Comparison of ENCODE assay signal across 8 cellular contexts in the genomic region with DNA sequence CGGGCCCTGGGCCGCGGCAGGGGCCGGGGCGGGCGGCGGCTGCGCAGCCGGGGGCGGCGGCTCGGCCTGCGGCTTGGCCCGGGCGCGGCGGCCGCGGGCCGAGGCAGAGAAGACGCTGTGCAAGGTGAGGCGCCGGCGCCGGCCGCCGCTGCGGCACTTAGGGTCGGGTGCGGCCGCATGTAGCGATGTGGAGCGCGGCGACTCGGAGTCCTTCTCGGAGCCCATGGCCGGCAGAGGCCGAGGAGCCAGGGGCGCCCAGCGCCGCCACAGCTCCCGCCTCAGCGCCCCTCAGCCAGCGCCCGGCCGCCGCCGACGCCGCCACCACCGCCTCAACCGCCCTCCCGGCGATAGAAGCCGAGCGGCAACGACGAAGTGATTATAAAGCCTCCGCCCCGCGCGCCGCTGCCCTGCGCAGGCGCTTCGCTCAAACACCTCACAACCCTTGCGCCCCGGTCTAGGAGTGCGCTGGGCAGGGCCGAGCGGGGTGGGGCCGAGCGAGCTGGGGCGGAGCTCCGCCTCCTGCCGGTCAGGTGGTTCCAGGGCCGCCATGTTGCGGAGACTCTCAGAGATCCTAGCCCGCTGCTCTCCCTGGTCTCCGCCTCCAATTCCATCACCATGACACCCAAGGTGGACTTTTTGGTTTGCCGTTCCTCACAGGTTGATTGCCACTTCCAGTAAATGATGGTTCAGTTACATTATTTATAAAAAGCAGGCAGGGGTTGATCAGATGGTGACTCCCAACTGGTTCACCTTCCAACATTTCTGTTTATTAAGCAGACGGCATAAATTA. TPM values are rescaled to one million over a fixed set of nuclear protein-coding genes. Genes with fewer than 3 reads are reported as not detected.
DNase-seq lines count a peak whose midpoint lies in the region; ATAC-seq and TF ChIP-seq lines count a peak whose summit lies in the region.

Gene RNF19B, minus strand, starts transcription at position 349 of the 790 bp plus-strand sequence. Its CDS starts 124 bp downstream, at position 225.

- WGBS in gastroesophageal sphincter (ENCODE audit: low coverage in 1 of 2), 2 donors = 0 to 3% methylated on average over 4 to 6 of the region's 83 CpGs

- peak; percentile 99 for ATAC-seq in gastroesophageal sphincter

- no peaks in the 10 kb centered on the region for H3K27me3 Mint-ChIP-seq in activated naive CD4-positive, alpha-beta T cell treated with anti-CD3 and anti-CD28 coated beads for 36 hours (ENCODE audit: low read depth)

- POLR2A ChIA-PET in HEK293T (lab: Yijun Ruan, JAX) = interaction anchor here (0.9 to 2.7 kb wide), 18 partner anchors 8 to 117 kb away, joined by 3 to 17 read pairs (median 4); partner anchors contain the start of gene AZIN2

- no peaks in the 10 kb centered on the region for H3K36me3 ChIP-seq in gastroesophageal sphincter

- peak within 1 kb of the TSS; percentile 93 to 98 (median 96) for H3K27ac ChIP-seq in gastroesophageal sphincter

- no peaks in the 10 kb centered on the region for H3K9me3 ChIP-seq in gastroesophageal sphincter

- H3K4me1 ChIP-seq in gastroesophageal sphincter = peaks cover 0 to 51% (median 13%) of the 10 kb centered on the region in 3 donors

- TF ChIP-seq EP300 in gastroesophageal sphincter (IDR thresholded peaks at IDR 0.05) = no peak

- peak in 3 of 4 experiments; percentile 20 to 63 (median 44) for TF ChIP-seq CTCF in gastroesophageal sphincter (IDR thresholded peaks at IDR 0.05)

- peak within 1 kb of the TSS; percentile 82 for H3K27ac Mint-ChIP-seq in activated naive CD4-positive, alpha-beta T cell treated with anti-CD3 and anti-CD28 coated beads for 36 hours

- CTCF ChIA-PET in HEK293T (lab: Yijun Ruan, JAX) = interaction anchor here (0.7 to 1.0 kb wide), 2 partner anchors 32 to 78 kb away, joined by 3 to 4 read pairs; no protein-coding TSS in a partner anchor
- CTCF ChIA-PET in activated naive CD4-positive, alpha-beta T cell treated with anti-CD3 and anti-CD28 coated beads for 36 hours (lab: Charles Lee) = interaction anchor here (0.7 kb wide), 1 partner anchor 163 kb away, joined by 3 read pairs; no protein-coding TSS in a partner anchor

- no peaks in the 10 kb centered on the region for H3K9me3 Mint-ChIP-seq in activated naive CD4-positive, alpha-beta T cell treated with anti-CD3 and anti-CD28 coated beads for 36 hours

- intact Hi-C loops in activated naive CD4-positive, alpha-beta T cell treated with anti-CD3 and anti-CD28 coated beads for 36 hours (cut with micrococcal nuclease) = loop anchor here (1.0 to 5.0 kb wide), 9 partner anchors 17 to 382 kb away; partner anchors contain the start of genes AK2, AZIN2, RBBP4 and S100PBP

- peak within 1 kb of the TSS; percentile 51 to 95 for H3K4me3 ChIP-seq in gastroesophageal sphincter

- H3K4me3 Mint-ChIP-seq in activated naive CD4-positive, alpha-beta T cell treated with anti-CD3 and anti-CD28 coated beads for 36 hours = peak within 1 kb of the TSS; percentile 86

- H3K27me3 ChIP-seq in gastroesophageal sphincter = no peaks in the 10 kb centered on the region

- H3K36me3 Mint-ChIP-seq in activated naive CD4-positive, alpha-beta T cell treated with anti-CD3 and anti-CD28 coated beads for 36 hours (ENCODE audit: low read depth) = no peaks in the 10 kb centered on the region

- peaks cover 48% of the 10 kb centered on the region for H3K4me1 Mint-ChIP-seq in activated naive CD4-positive, alpha-beta T cell treated with anti-CD3 and anti-CD28 coated beads for 36 hours (ENCODE audit: low read depth)

- peak; percentile 86 for DNase-seq in GF-D8 (lab: John Stamatoyannopoulos, UW)
- peak; percentile 99 for DNase-seq in HEK293T (ENCODE audit: extremely low spot score)
- DNase-seq in NAMALWA (ENCODE audit: low spot score) = peak; percentile 97
- peak; percentile 89 for DNase-seq in SK-N-DZ (ENCODE audit: low spot score)
- peak; percentile 97 for DNase-seq in activated naive CD4-positive, alpha-beta T cell treated with anti-CD3 and anti-CD28 coated beads for 36 hours
- peak; percentile 55 for DNase-seq in non-pigmented ciliary epithelial cell (ENCODE audit: low read depth)
- DNase-seq in superior temporal gyrus (ENCODE audit: extremely low spot score) = peak; percentile 91

- TF ChIP-seq POLR2A in gastroesophageal sphincter (IDR thresholded peaks at IDR 0.05) = peak; percentile 99

TF ChIP-seq in HEK293T, 16 proteins besides CTCF, POLR2A, EP300 and RAD21:
- no peak for TF ChIP-seq ZNF384 (IDR thresholded peaks at IDR 0.05)
- TF ChIP-seq LEF1 (IDR thresholded peaks at IDR 0.05; ENCODE audit: borderline replicate concordance) = 0 out of 2 replicates have a peak, but pooled peaks have one; percentile 54
- TF ChIP-seq NFRKB (IDR thresholded peaks at IDR 0.05) = no peak
- TF ChIP-seq, protein P1, sequence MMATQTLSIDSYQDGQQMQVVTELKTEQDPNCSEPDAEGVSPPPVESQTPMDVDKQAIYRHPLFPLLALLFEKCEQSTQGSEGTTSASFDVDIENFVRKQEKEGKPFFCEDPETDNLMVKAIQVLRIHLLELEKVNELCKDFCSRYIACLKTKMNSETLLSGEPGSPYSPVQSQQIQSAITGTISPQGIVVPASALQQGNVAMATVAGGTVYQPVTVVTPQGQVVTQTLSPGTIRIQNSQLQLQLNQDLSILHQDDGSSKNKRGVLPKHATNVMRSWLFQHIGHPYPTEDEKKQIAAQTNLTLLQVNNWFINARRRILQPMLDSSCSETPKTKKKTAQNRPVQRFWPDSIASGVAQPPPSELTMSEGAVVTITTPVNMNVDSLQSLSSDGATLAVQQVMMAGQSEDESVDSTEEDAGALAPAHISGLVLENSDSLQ (IDR thresholded peaks at IDR 0.05) = no peak; the same call in 1 of the 2 replicates
- no peak for TF ChIP-seq CTBP1 (IDR thresholded peaks at IDR 0.05; ENCODE audit: borderline replicate concordance)
- peak; percentile 60 for TF ChIP-seq L3MBTL2 (conservative IDR thresholded peaks at IDR 0.05)
TF ChIP-seq in HEK293T: peak in this region for 2.

RNA-seq across cellular contexts. Expression of gene RNF19B, which starts in this region (rescaled TPM):
- polyA plus RNA-seq in SK-N-DZ (2014; cell fraction: cytosol; rRNA removed) = 7.3 and 7.5 TPM in 2 replicates
- polyA plus RNA-seq in SK-N-DZ (2014; cell fraction: nucleus; rRNA removed) = 3.3 and 3.9 TPM in 2 replicates
- 10 to 100 TPM; 12.5 to 13.3 TPM for total RNA-seq in activated naive CD4-positive, alpha-beta T cell treated with anti-CD3 and anti-CD28 coated beads for 36 hours
- 10 to 100 TPM; 19.5 to 25.2 (median 21.8) TPM for total RNA-seq in gastroesophageal sphincter

Comparison
In these comparisons a context has a peak if more than half of its experiments do, and no peak if none do; other contexts are left out.
1. Peak in every context shown above with its lines: DNase-seq, ATAC-seq, H3K4me3 ChIP-seq and H3K27ac ChIP-seq.